ENCODE assay signal across 8 cellular contexts in genomic region chr18:79069792-79070151, GRCh38. TPM values are rescaled to one million over a fixed set of nuclear protein-coding genes. Genes with fewer than 3 reads are reported as not detected.
DNase-seq lines count a peak whose midpoint lies in the region; ATAC-seq and TF ChIP-seq lines count a peak whose summit lies in the region.

No MANE protein-coding gene starts in this region.

- DNase-seq in Caco-2, result no peak
- no peak for DNase-seq in chondrocyte (ENCODE audit: low spot score)
- DNase-seq in left colon, result no peak
- no peak for DNase-seq in NCI-H69 (lab: John Stamatoyannopoulos, UW)

- H3K27me3 Mint-ChIP-seq in Caco-2 (ENCODE audit: insufficient read depth, unreplicated experiment) (no peaks in the 10 kb centered on the region), chondrocyte (ENCODE audit: low read depth) (peaks cover 2% of the 10 kb centered on the region)

- H3K4me1 Mint-ChIP-seq in Caco-2 (ENCODE audit: low read depth, unreplicated experiment) (peaks cover 11% of the 10 kb centered on the region), chondrocyte (ENCODE audit: low read depth) (peaks cover 16% of the 10 kb centered on the region)

- peak overlapping the region; percentile 21 for H3K27ac ChIP-seq in muscle layer of duodenum (ENCODE audit: low read length)

- ATAC-seq in left colon (no peak), GM18873 (IDR thresholded peaks at IDR 0.05; ENCODE audit: low FRiP score, unreplicated experiment) (no peak), GM21786 (IDR thresholded peaks at IDR 0.05; ENCODE audit: unreplicated experiment) (no peak)

- H3K4me1 ChIP-seq in Caco-2 (no peaks in the 10 kb centered on the region), Loucy (ENCODE audit: insufficient read depth, low read length, poor library complexity, severe bottlenecking) (peaks cover 29% of the 10 kb centered on the region), muscle layer of duodenum (ENCODE audit: control insufficient read depth in 1 of 2, insufficient read depth in 2 of 2, low read length in 2 of 2) (peaks cover 6 to 15% of the 10 kb centered on the region in 2 donors)

- peaks cover 4% of the 10 kb centered on the region for H4K20me1 ChIP-seq in Loucy (ENCODE audit: insufficient read depth, low read length, poor library complexity, severe bottlenecking)

- H3K27ac Mint-ChIP-seq in Caco-2 (ENCODE audit: unreplicated experiment), result peak overlapping the region; percentile 22
- H3K27ac Mint-ChIP-seq in chondrocyte (ENCODE audit: unreplicated experiment), result peak overlapping the region; percentile 83

- no peaks in the 10 kb centered on the region for H3K9me2 ChIP-seq in Loucy (replicated peaks; ENCODE audit: low read depth, low read length)

- peaks cover 46% of the 10 kb centered on the region for H3K79me2 ChIP-seq in Loucy (ENCODE audit: insufficient read depth, low read length)

- peaks cover 2% of the 10 kb centered on the region; the same call in 1 of the 2 replicates for H3F3A ChIP-seq in Loucy (ENCODE audit: low read depth)

- no TSS peak for BruUV-seq in Caco-2 (replicated peaks; lab: Mats Ljungman, UMichigan)

- H3K4me3 ChIP-seq in Caco-2 (ENCODE audit: low read depth, low read length), result peak overlapping the region; percentile 63
- peak overlapping the region; percentile 85 for H3K4me3 ChIP-seq in Loucy (ENCODE audit: low read length, poor library complexity, severe bottlenecking)
- peak overlapping the region; percentile 72 to 86 for H3K4me3 ChIP-seq in muscle layer of duodenum (ENCODE audit: low read depth in 1 of 2, low read length in 2 of 2)

- H3K36me3 ChIP-seq in Caco-2 (ENCODE audit: control insufficient read depth, insufficient read depth, low read length) (no peaks in the 10 kb centered on the region), Loucy (ENCODE audit: insufficient read depth, low read length) (no peaks in the 10 kb centered on the region), muscle layer of duodenum (ENCODE audit: control insufficient read depth in 1 of 2, insufficient read depth in 2 of 2, low read length in 2 of 2) (no peaks in the 10 kb centered on the region)

- peaks cover 28% of the 10 kb centered on the region for H3K9me3 Mint-ChIP-seq in Caco-2 (ENCODE audit: unreplicated experiment)
- H3K9me3 Mint-ChIP-seq in chondrocyte (ENCODE audit: low read depth), result peaks cover 20% of the 10 kb centered on the region

- H3K9ac ChIP-seq in Loucy (ENCODE audit: low read depth, low read length, poor library complexity, severe bottlenecking), result peak overlapping the region; percentile 83

- POLR2A ChIA-PET in Caco-2 (lab: Charles Lee), result no interaction called here

- H3K27me3 ChIP-seq in Caco-2 (replicated peaks; ENCODE audit: control insufficient read depth, insufficient read depth, low read length) (no peaks in the 10 kb centered on the region), Loucy (ENCODE audit: insufficient read depth, low read length, poor library complexity, severe bottlenecking) (no peaks in the 10 kb centered on the region), muscle layer of duodenum (ENCODE audit: low read depth, low read length) (no peaks in the 10 kb centered on the region)

- intact Hi-C loops in Caco-2 (cut with micrococcal nuclease; ENCODE audit: unreplicated experiment) (loop anchor here (5.0 kb wide), 1 partner anchor 178 kb away; no protein-coding TSS in a partner anchor), left colon (cut with DNase I, micrococcal nuclease) (no loop called here)

- H3K4me3 Mint-ChIP-seq in Caco-2 (ENCODE audit: unreplicated experiment) (peak overlapping the region; percentile 82), chondrocyte (ENCODE audit: unreplicated experiment) (peak overlapping the region; percentile 78)

- CTCF ChIA-PET in Caco-2 (lab: Charles Lee), result no interaction called here

- TF ChIP-seq CTCF in Caco-2 (IDR thresholded peaks at IDR 0.05; ENCODE audit: insufficient read depth in 1 of 2, low read depth in 1 of 2, low read length in 1 of 2, severe bottlenecking in 1 of 2, unreplicated experiment in 1 of 2) (no peak), Loucy (conservative IDR thresholded peaks at IDR 0.05; ENCODE audit: low read length) (no peak), chondrocyte (IDR thresholded peaks at IDR 0.05) (no peak)

- H2AFZ ChIP-seq in Loucy (ENCODE audit: low read length), result peak overlapping the region; percentile 77

- H3K9me3 ChIP-seq in Caco-2 (no peaks in the 10 kb centered on the region), Loucy (ENCODE audit: insufficient read depth, low read depth, low read length) (no peaks in the 10 kb centered on the region), muscle layer of duodenum (ENCODE audit: control insufficient read depth in 1 of 2, low read length in 2 of 2) (no peaks in the 10 kb centered on the region)

- H3K4me2 ChIP-seq in Loucy (ENCODE audit: low read depth, low read length, poor library complexity, severe bottlenecking), result peak overlapping the region; percentile 72

- H3K36me3 Mint-ChIP-seq in Caco-2 (ENCODE audit: insufficient read depth, unreplicated experiment) (peaks cover 10% of the 10 kb centered on the region), chondrocyte (ENCODE audit: low read depth) (no peaks in the 10 kb centered on the region)

RNA-seq across cellular contexts. Expression of gene ATP9B, which starts 0.6 kb away (rescaled TPM):
- total RNA-seq in Caco-2 (2022), result 13.0 and 15.8 TPM in 2 replicates
- total RNA-seq in chondrocyte, result 14.5 to 18.1 TPM (median 15.8 TPM) in 3 replicates
- 10 to 100 TPM; 27.4 to 29.2 TPM for total RNA-seq in left colon
